In genomic region chr10:75793848-75794247, GRCh38 we compare ENCODE assay signal across 30 cellular contexts.
"Had no signal": no experiment of that assay in that cellular context is flagged by ENCODE, and none has a peak within 500 bp of the region (broad histone marks: within the 10 kb centered on the region; RNA-seq: fewer than 3 reads in every experiment).

No MANE protein-coding gene starts in this region.

- H3K27me3 Mint-ChIP-seq: stimulated activated memory B cell treated with anti-CD40 and anti-IgM and Interleukin-4, amounts not matched to agents 10 μg/mL and 1 μg/mL and 100 μg/mL, for 72 hours; stimulated activated naive CD8-positive, alpha-beta T cell treated with anti-CD3 and anti-CD28 coated beads, Interleukin-15, amount 100 ng/mL, for 72 hours had no signal

- H3K9me3 Mint-ChIP-seq: natural killer cell treated with Interleukin-12 subunit alpha and Interleukin-12 subunit beta and Interleukin-15 and Interleukin-18, amount 100 ng/mL, for 72 hours had no signal

- H3K27ac Mint-ChIP-seq: naive thymus-derived CD8-positive, alpha-beta T cell; natural killer cell treated with Interleukin-12 subunit alpha and Interleukin-12 subunit beta and Interleukin-15 and Interleukin-18, amount 100 ng/mL, for 72 hours; nephron progenitor cell; stimulated activated memory B cell treated with anti-CD40 and anti-IgM and Interleukin-4, amounts not matched to agents 10 μg/mL and 1 μg/mL and 100 μg/mL, for 72 hours; stimulated activated naive CD8-positive, alpha-beta T cell treated with anti-CD3 and anti-CD28 coated beads, Interleukin-15, amount 100 ng/mL, for 72 hours; type B pancreatic cell had no signal

- H3K9me3 ChIP-seq: neutrophil, pancreas, psoas muscle, suprapubic skin, testis had no signal

- H3K4me1 Mint-ChIP-seq: naive thymus-derived CD8-positive, alpha-beta T cell; stimulated activated memory B cell treated with anti-CD40 and anti-IgM and Interleukin-4, amounts not matched to agents 10 μg/mL and 1 μg/mL and 100 μg/mL, for 72 hours; stimulated activated naive CD8-positive, alpha-beta T cell treated with anti-CD3 and anti-CD28 coated beads, Interleukin-15, amount 100 ng/mL, for 72 hours had no signal

- H3K36me3 Mint-ChIP-seq: naive thymus-derived CD8-positive, alpha-beta T cell; natural killer cell treated with Interleukin-12 subunit alpha and Interleukin-12 subunit beta and Interleukin-15 and Interleukin-18, amount 100 ng/mL, for 72 hours; stimulated activated memory B cell treated with anti-CD40 and anti-IgM and Interleukin-4, amounts not matched to agents 10 μg/mL and 1 μg/mL and 100 μg/mL, for 72 hours had no signal

- H3K27ac ChIP-seq: neutrophil, pancreas, psoas muscle, skin epidermis, spleen, suprapubic skin, testis, tibial artery, transverse colon, upper lobe of right lung, uterus had no signal

- DNase-seq: naive thymus-derived CD8-positive, alpha-beta T cell; nephron progenitor cell; nucleus accumbens; pancreas; psoas muscle; right cardiac atrium; spleen; stimulated activated CD4-positive, alpha-beta T cell treated with anti-CD3 and anti-CD28 coated beads, Interleukin-12 subunit alpha, Interleukin-12 subunit beta, amount 100 ng/mL, for 4 hours; stimulated activated CD4-positive, alpha-beta T cell treated with anti-CD3 and anti-CD28 coated beads, Interleukin-1b, Interleukin-23, amount 100 ng/mL, for 48 hours; stimulated activated CD4-positive, alpha-beta T cell treated with anti-CD3 and anti-CD28 coated beads, Interleukin-4, amount 100 ng/mL, for 1 hour; stimulated activated CD4-positive, alpha-beta T cell treated with anti-CD3 and anti-CD28 coated beads, Interleukin-4, amount 100 ng/mL, for 4 hours; stimulated activated CD8-positive, alpha-beta memory T cell treated with anti-CD3 and anti-CD28 coated beads, Interleukin-4, amount 100 ng/mL, for 48 hours; stimulated activated naive CD4-positive, alpha-beta T cell; stimulated activated naive CD8-positive, alpha-beta T cell treated with anti-CD3 and anti-CD28 coated beads, Interleukin-15, amount 100 ng/mL, for 72 hours; stimulated activated naive CD8-positive, alpha-beta T cell treated with anti-CD3 and anti-CD28 coated beads, Interleukin-15, Interleukin-2, amounts not matched to agents 100 U/mL and 50 U/mL, for 24 hours; substantia nigra; testis; tibial artery; transverse colon; upper lobe of right lung; uterus had no signal

- H3K4me3 Mint-ChIP-seq: naive thymus-derived CD8-positive, alpha-beta T cell; natural killer cell treated with Interleukin-12 subunit alpha and Interleukin-12 subunit beta and Interleukin-15 and Interleukin-18, amount 100 ng/mL, for 72 hours; nephron progenitor cell; neural crest cell; stimulated activated memory B cell treated with anti-CD40 and anti-IgM and Interleukin-4, amounts not matched to agents 10 μg/mL and 1 μg/mL and 100 μg/mL, for 72 hours; stimulated activated naive CD8-positive, alpha-beta T cell treated with anti-CD3 and anti-CD28 coated beads, Interleukin-15, amount 100 ng/mL, for 72 hours; type B pancreatic cell had no signal

- H3K4me2 ChIP-seq: smooth muscle cell had no signal

- H3K27me3 ChIP-seq: neutrophil, pancreas, spleen, suprapubic skin, testis, tibial artery, transverse colon, upper lobe of right lung, uterus had no signal

- FAIRE-seq: pancreas had no signal

- H3K4me1 ChIP-seq: psoas muscle, suprapubic skin, uterus had no signal

- H3K4me3 ChIP-seq: pancreas, psoas muscle, skin epidermis, smooth muscle cell, spleen, suprapubic skin, testis, tibial artery, transverse colon, upper lobe of right lung, uterus had no signal

- H3K36me3 ChIP-seq: neutrophil, pancreas, spleen, suprapubic skin, tibial artery, transverse colon, upper lobe of right lung had no signal

- ATAC-seq: naive thymus-derived CD8-positive, alpha-beta T cell; natural killer cell treated with Interleukin-12 subunit alpha and Interleukin-12 subunit beta and Interleukin-15 and Interleukin-18, amount 100 ng/mL, for 72 hours; psoas muscle; right cardiac atrium; sciatic nerve; stimulated activated memory B cell treated with anti-CD40 and anti-IgM and Interleukin-4, amounts not matched to agents 10 μg/mL and 1 μg/mL and 100 μg/mL, for 72 hours; stimulated activated naive CD8-positive, alpha-beta T cell treated with anti-CD3 and anti-CD28 coated beads, Interleukin-15, amount 100 ng/mL, for 72 hours; stimulated activated naive CD8-positive, alpha-beta T cell treated with anti-CD3 and anti-CD28 coated beads, Interleukin-15, Interleukin-2, amounts not matched to agents 100 U/mL and 50 U/mL, for 24 hours; upper lobe of right lung had no signal
